In the genomic region with DNA sequence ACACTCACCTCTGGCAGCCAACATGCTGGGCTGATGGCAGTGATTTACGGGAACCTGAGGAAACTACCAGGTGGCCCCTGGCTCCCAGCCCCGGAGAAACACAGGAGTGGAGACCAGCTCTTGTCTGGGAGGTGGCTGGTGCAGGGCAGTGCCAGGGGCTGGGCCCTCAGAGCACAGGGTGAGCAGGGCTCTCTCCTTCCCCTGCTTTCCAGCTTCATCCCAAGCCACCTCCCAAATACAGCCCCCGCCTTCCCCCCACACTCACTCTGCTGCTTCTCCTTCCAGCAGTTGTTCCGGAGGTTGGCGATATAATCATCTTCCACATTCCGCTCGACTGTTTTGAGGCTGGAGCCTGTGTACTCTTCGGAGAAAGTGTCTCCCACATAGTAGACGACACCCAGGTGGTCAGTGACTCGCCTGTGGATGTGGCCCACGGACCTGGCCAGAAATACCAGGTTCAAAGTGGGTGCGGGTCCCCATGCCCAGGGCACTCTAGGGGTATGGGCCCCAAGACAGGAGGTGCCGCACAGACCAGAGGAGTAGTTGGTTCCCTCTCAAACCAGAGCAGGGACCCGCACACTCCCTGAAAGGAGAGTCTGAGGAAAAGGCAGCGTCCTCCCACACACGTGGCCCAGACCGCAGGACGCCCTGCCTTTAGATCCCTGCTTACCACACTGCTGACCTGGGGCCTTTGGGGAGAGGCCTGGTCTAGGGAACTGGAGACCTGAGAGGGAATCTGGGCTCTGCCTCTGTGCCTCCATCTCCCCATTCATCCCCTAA, we compare ENCODE assay signal across 8 cellular contexts. TPM values are rescaled to one million over a fixed set of nuclear protein-coding genes. Genes with fewer than 3 reads are reported as not detected.
DNase-seq lines count a peak whose midpoint lies in the region; ATAC-seq, FAIRE-seq and TF ChIP-seq lines count a peak whose summit lies in the region.

No MANE protein-coding gene starts in this region.

- intact Hi-C loops in aorta (cut with DNase I), result loop anchor here (2.0 to 10.0 kb wide), 7 partner anchors 119 to 1022 kb away; a partner anchor contains a TSS

- H3K4me2 ChIP-seq in A549 (peak overlapping the region; percentile 45), OCI-LY1 (ENCODE audit: low read length) (no peak overlapping the region)

- CTCF ChIA-PET in A549 (lab: Yijun Ruan, JAX), result interaction anchor here (0.9 to 7.4 kb wide), 38 partner anchors 8 to 440 kb away, joined by 3 to 88 read pairs (median 5); a partner anchor contains a TSS

- H3K9me3 ChIP-seq in A549 (no peaks in the 10 kb centered on the region), OCI-LY1 (ENCODE audit: low read length) (no peaks in the 10 kb centered on the region), duodenal mucosa (ENCODE audit: control insufficient read depth in 1 of 2, low read length in 2 of 2) (no peaks in the 10 kb centered on the region), aorta (ENCODE audit: control insufficient read depth, low read length) (no peaks in the 10 kb centered on the region)

- H3K4me3 ChIP-seq in A549 (no peak overlapping the region), OCI-LY1 (ENCODE audit: low read depth, low read length, poor library complexity, severe bottlenecking) (no peak overlapping the region), duodenal mucosa (ENCODE audit: low read depth in 1 of 2, low read length in 2 of 2) (no peak overlapping the region), aorta (ENCODE audit: low read length in 2 of 2) (no peak overlapping the region)

- H3K36me3 Mint-ChIP-seq in nephron (ENCODE audit: low read depth), result peaks cover 23% of the 10 kb centered on the region

- H3K79me2 ChIP-seq in OCI-LY1 (ENCODE audit: insufficient read depth, low read length), result no peaks in the 10 kb centered on the region

- no peaks in the 10 kb centered on the region for H3K9me2 ChIP-seq in OCI-LY1 (ENCODE audit: low read depth, low read length)

- POLR2A ChIA-PET in A549 (lab: Yijun Ruan, JAX), result interaction anchor here (2.7 kb wide), 1 partner anchor 62 kb away, joined by 19 read pairs; a partner anchor contains a TSS

- no peak for TF ChIP-seq EP300 in A549 (IDR thresholded peaks at IDR 0.05)

- peaks cover 55% of the 10 kb centered on the region for H3K4me1 Mint-ChIP-seq in nephron

- H3K27me3 ChIP-seq in OCI-LY1 (ENCODE audit: insufficient read depth, low read length), result no peaks in the 10 kb centered on the region
- no peaks in the 10 kb centered on the region for H3K27me3 ChIP-seq in duodenal mucosa (ENCODE audit: control insufficient read depth in 1 of 2, insufficient read depth in 2 of 2, low read length in 2 of 2)
- no peaks in the 10 kb centered on the region for H3K27me3 ChIP-seq in aorta (ENCODE audit: control insufficient read depth in 1 of 2, insufficient read depth in 2 of 2, low read length in 1 of 2)

- no peaks in the 10 kb centered on the region for H3K9me3 Mint-ChIP-seq in nephron

- peak overlapping the region; percentile 0 to 55 (median 14) for H3K4me3 Mint-ChIP-seq in nephron

- H2AFZ ChIP-seq in OCI-LY1 (ENCODE audit: low read length), result no peak overlapping the region

- TF ChIP-seq CTCF in A549 (IDR thresholded peaks at IDR 0.05) (no peak), OCI-LY1 (IDR thresholded peaks at IDR 0.05; ENCODE audit: low read length) (no peak), nephron (IDR thresholded peaks at IDR 0.05; ENCODE audit: unreplicated experiment in 3 of 3) (no peak)

- no peak for TF ChIP-seq POLR2A in A549 (IDR thresholded peaks at IDR 0.05; ENCODE audit: low read length)

- H3K27me3 Mint-ChIP-seq in nephron (ENCODE audit: low read depth), result no peaks in the 10 kb centered on the region

- FAIRE-seq in A549 (lab: Jason Lieb, UNC), result no peak

- no peak overlapping the region for H3K9ac ChIP-seq in OCI-LY1 (ENCODE audit: low read length)
- peak overlapping the region in 1 of 2 donors; percentile 38 for H3K9ac ChIP-seq in duodenal mucosa (ENCODE audit: low read depth in 1 of 2, low read length in 2 of 2)

- H4K20me1 ChIP-seq in OCI-LY1 (ENCODE audit: insufficient read depth, low read length), result no peaks in the 10 kb centered on the region

- ATAC-seq in A549 (peak in 1 of 2 experiments; percentile 5; a peak in 4 of 6 replicates), HG02970 (IDR thresholded peaks at IDR 0.05; ENCODE audit: low FRiP score, unreplicated experiment) (no peak), aorta (ENCODE audit: low FRiP score) (no peak), HG02678 (IDR thresholded peaks at IDR 0.05; ENCODE audit: unreplicated experiment) (no peak)

- H3K27ac ChIP-seq in A549 (peak overlapping the region; percentile 78 to 80), OCI-LY1 (ENCODE audit: low read depth, low read length, poor library complexity, severe bottlenecking) (peak overlapping the region; percentile 99), duodenal mucosa (ENCODE audit: low read depth, low read length) (peak overlapping the region; percentile 39), aorta (ENCODE audit: low read depth in 1 of 2, low read length in 2 of 2) (no peak overlapping the region)

- H3K36me3 ChIP-seq in OCI-LY1 (ENCODE audit: insufficient read depth, low read length), result peaks cover 29% of the 10 kb centered on the region; the same call in 1 of the 2 replicates
- peaks cover 29 to 47% of the 10 kb centered on the region in 2 donors for H3K36me3 ChIP-seq in duodenal mucosa (ENCODE audit: control insufficient read depth in 1 of 2, insufficient read depth in 2 of 2, low read length in 2 of 2)
- peaks cover 0 to 2% of the 10 kb centered on the region in 2 donors for H3K36me3 ChIP-seq in aorta (ENCODE audit: control insufficient read depth in 1 of 2, insufficient read depth in 2 of 2, low read length in 1 of 2)

- no peak for TF ChIP-seq RAD21 in A549 (conservative IDR thresholded peaks at IDR 0.05 in 1 of 2, IDR thresholded peaks at IDR 0.05 in 1 of 2)

- peaks cover 55% of the 10 kb centered on the region for H3K4me1 ChIP-seq in A549
- H3K4me1 ChIP-seq in OCI-LY1 (ENCODE audit: insufficient read depth, low read length, severe bottlenecking), result peaks cover 45% of the 10 kb centered on the region
- peaks cover 42 to 48% of the 10 kb centered on the region in 2 donors for H3K4me1 ChIP-seq in duodenal mucosa (ENCODE audit: control insufficient read depth in 1 of 2, insufficient read depth in 2 of 2, low read length in 2 of 2)
- H3K4me1 ChIP-seq in aorta (ENCODE audit: control insufficient read depth in 1 of 2, insufficient read depth in 2 of 2, low read length in 2 of 2), result no peaks in the 10 kb centered on the region

- 92% methylated on average over 16 of the region's 18 CpGs for WGBS in A549 (ENCODE audit: missing lambda C conversion rate)
- 90 to 91% methylated on average over 18 of the region's 18 CpGs for WGBS in aorta, 2 donors

- no peak for DNase-seq in A549 (ENCODE audit: low read depth in 1 of 2, low spot score in 1 of 2)
- no peak for DNase-seq in SW 1271 (lab: John Stamatoyannopoulos, UW)
- no peak for DNase-seq in aorta

- peak overlapping the region; percentile 67 to 95 (median 83) for H3K27ac Mint-ChIP-seq in nephron

- H3F3A ChIP-seq in OCI-LY1 (ENCODE audit: insufficient read depth, low read length), result 0 out of 2 replicates have a peak, but pooled peaks cover 4% of the 10 kb centered on the region

TF ChIP-seq in A549, 52 proteins besides CTCF, POLR2A, EP300 and RAD21:
- TF ChIP-seq HOXA7 (CRISPR knock-in tag; IDR thresholded peaks at IDR 0.05), result no peak

RNA-seq across cellular contexts. Expression of a gene that starts 18.3 kb away (rescaled TPM):
- 21.5 and 24.4 TPM in 2 replicates for polyA plus RNA-seq in A549 (2011; rRNA removed)
- polyA plus RNA-seq in A549 (2012; cell fraction: cytosol; rRNA removed), result 26.6 and 31.3 TPM in 2 replicates
- polyA plus RNA-seq in A549 (2012; cell fraction: nucleus; rRNA removed), result 46.2 and 51.4 TPM in 2 replicates
- 26.1 to 28.5 TPM (median 26.7 TPM) in 3 replicates for polyA plus RNA-seq in A549 (2017; fragmentation: RNase III; extraction: RNeasy Plus Mini Kit Qiagen cat#74134 plus additional on column Dnase treatment)
- polyA minus RNA-seq in A549 (2011; rRNA and poly(A)+ RNA removed), result 31.6 and 32.2 TPM in 2 replicates
- 10 to 100 TPM; 33.1 to 34.7 TPM for total RNA-seq in aorta
- 10 to 100 TPM; 12.0 to 30.3 TPM for polyA plus RNA-seq in aorta

Comparison
In these comparisons a context has a peak if more than half of its experiments do, and no peak if none do; other contexts are left out.
1. H3K27ac ChIP-seq: peak in A549 (2 of 2), OCI-LY1 (single experiment) and duodenal mucosa (single experiment); none in aorta (0 of 2).